29 cellular contexts compared by ENCODE assay signal in the genomic region with DNA sequence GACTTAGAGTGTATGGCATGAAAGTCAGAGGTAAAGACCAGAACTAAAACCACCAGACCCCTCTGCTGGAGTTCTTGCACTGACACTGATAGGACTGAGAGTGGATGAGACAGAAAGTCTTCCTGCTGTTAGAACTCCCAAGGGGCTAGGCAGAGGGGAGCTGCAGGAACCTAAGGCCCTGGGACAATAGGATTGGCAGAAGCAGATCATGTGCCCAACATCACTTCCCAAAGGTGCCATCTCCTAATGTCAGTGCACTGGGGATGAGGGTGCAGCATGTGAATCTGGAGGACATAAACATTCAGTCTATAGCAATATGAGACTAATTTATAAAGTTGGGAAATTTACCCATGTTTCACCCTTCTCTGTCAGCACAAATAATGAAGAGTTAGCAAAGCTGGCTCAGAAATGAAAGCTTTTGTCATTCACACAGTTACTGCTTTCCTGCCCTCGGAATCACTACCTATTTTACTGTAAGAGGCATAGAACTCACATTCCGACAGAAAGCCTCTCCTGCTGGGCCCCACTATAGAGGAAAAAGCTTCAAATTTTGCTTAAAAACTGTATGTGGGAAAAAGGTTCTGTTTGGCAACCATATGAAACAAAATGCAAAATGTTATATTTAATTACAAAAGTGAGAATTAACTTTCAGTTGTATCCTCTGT.
"Had no signal": no experiment of that assay in that cellular context is flagged by ENCODE, and none has a peak within 500 bp of the region (broad histone marks: within the 10 kb centered on the region; RNA-seq: fewer than 3 reads in every experiment).

No MANE protein-coding gene starts in this region.

- H3K27me3 ChIP-seq: adrenal gland, body of pancreas, breast epithelium had no signal

- H3K9me3 ChIP-seq: adrenal gland, body of pancreas, breast epithelium had no signal

- H3K4me3 ChIP-seq: adrenal gland, body of pancreas, breast epithelium, PC-9 had no signal

- H3K27ac ChIP-seq: adrenal gland, body of pancreas, breast epithelium, PC-9, WERI-Rb-1 had no signal

- H3K4me3 Mint-ChIP-seq: activated CD4-positive, alpha-beta T cell treated with anti-CD3 and anti-CD28 coated beads for 36 hours; activated CD4-positive, alpha-beta T cell treated with anti-CD3 and anti-CD28 coated beads, Interleukin-2, amount 10 ng/mL, durations not matched to agents 7 days and 5 days; activated CD8-positive, alpha-beta T cell treated with anti-CD3 and anti-CD28 coated beads, Interleukin-2, amount 10 ng/mL, durations not matched to agents 7 days and 5 days; activated naive CD4-positive, alpha-beta T cell treated with anti-CD3 and anti-CD28 coated beads for 36 hours; activated T-cell treated with anti-CD3 and anti-CD28 coated beads, Interleukin-2, amount 50 U/mL, for 4 hours; activated T-helper 1 cell treated with anti-CD3 and anti-CD28 coated beads, Interleukin-12 subunit alpha, Interleukin-12 subunit beta, Interleukin-2, Interleukin-4 antibody, amounts not matched to agents 30 ng/mL and 10 ng/mL and 1 ng/mL, durations not matched to agents 14 hours and 24 hours and 36 hours had no signal

- ATAC-seq: activated CD4-positive, alpha-beta T cell treated with anti-CD3 and anti-CD28 coated beads for 36 hours; activated CD8-positive, alpha-beta T cell treated with anti-CD3 and anti-CD28 coated beads, Interleukin-2, amount 10 ng/mL, durations not matched to agents 7 days and 5 days; activated naive CD4-positive, alpha-beta T cell treated with anti-CD3 and anti-CD28 coated beads, Interleukin-2, amount 50 U/mL, for 72 hours; activated T-cell treated with anti-CD3 and anti-CD28 coated beads, Interleukin-2, amount 50 U/mL, for 4 hours; body of pancreas had no signal

- FAIRE-seq: astrocyte had no signal

- H3K27ac Mint-ChIP-seq: activated CD4-positive, alpha-beta T cell treated with anti-CD3 and anti-CD28 coated beads for 36 hours; activated CD4-positive, alpha-beta T cell treated with anti-CD3 and anti-CD28 coated beads, Interleukin-2, amount 10 ng/mL, durations not matched to agents 7 days and 5 days; activated CD8-positive, alpha-beta T cell treated with anti-CD3 and anti-CD28 coated beads, Interleukin-2, amount 10 ng/mL, durations not matched to agents 7 days and 5 days; activated naive CD4-positive, alpha-beta T cell treated with anti-CD3 and anti-CD28 coated beads for 36 hours; activated naive CD4-positive, alpha-beta T cell treated with anti-CD3 and anti-CD28 coated beads, Interleukin-2, amount 50 U/mL, for 72 hours; activated T-helper 1 cell treated with anti-CD3 and anti-CD28 coated beads, Interleukin-12 subunit alpha, Interleukin-12 subunit beta, Interleukin-2, Interleukin-4 antibody, amounts not matched to agents 30 ng/mL and 10 ng/mL and 1 ng/mL, durations not matched to agents 14 hours and 24 hours and 36 hours had no signal

- DNase-seq: activated CD4-positive, alpha-beta T cell treated with anti-CD3 and anti-CD28 coated beads for 36 hours; activated CD4-positive, alpha-beta T cell treated with anti-CD3 and anti-CD28 coated beads, Interleukin-2, amount 10 ng/mL, durations not matched to agents 7 days and 5 days; activated CD4-positive, alpha-beta T cell treated with anti-CD3 and anti-CD28 coated beads, Interleukin-2, amount 50 U/mL, for 48 hours; activated CD8-positive, alpha-beta T cell treated with anti-CD3 and anti-CD28 coated beads, Interleukin-2, amount 10 ng/mL, durations not matched to agents 7 days and 5 days; activated gamma-delta T cell treated with Interleukin-2 at 50 U/mL for 16 hours; activated naive CD4-positive, alpha-beta T cell treated with anti-CD3 and anti-CD28 coated beads for 36 hours; activated T-cell treated with anti-CD3 and anti-CD28 coated beads, Interleukin-2, amount 50 U/mL, for 4 hours; adrenal gland; body of pancreas; NCI-H1105; NCI-H1417 treated with DMSO at 0.1 percent for 48 hours; NCI-H187 treated with DMSO at 0.1 percent for 48 hours; NCI-H2081; NCI-H226; NCI-H446 treated with DMSO at 0.1 percent for 48 hours; NCI-H524; NCI-H69; NK-92 treated with Interleukin-12 subunit alpha and Interleukin-12 subunit beta, amount 100 ng/mL, for 24 hours; Right ventricle myocardium superior; SW 1271; T-helper 1 cell; T-helper 2 cell; T-helper 9 cell; WERI-Rb-1 had no signal

- H3K36me3 Mint-ChIP-seq: activated naive CD4-positive, alpha-beta T cell treated with anti-CD3 and anti-CD28 coated beads, Interleukin-2, amount 50 U/mL, for 72 hours had no signal

- H3K9me3 Mint-ChIP-seq: activated CD4-positive, alpha-beta T cell treated with anti-CD3 and anti-CD28 coated beads, Interleukin-2, amount 10 ng/mL, durations not matched to agents 7 days and 5 days; activated naive CD4-positive, alpha-beta T cell treated with anti-CD3 and anti-CD28 coated beads for 36 hours; activated naive CD4-positive, alpha-beta T cell treated with anti-CD3 and anti-CD28 coated beads, Interleukin-2, amount 50 U/mL, for 72 hours; activated T-cell treated with anti-CD3 and anti-CD28 coated beads, Interleukin-2, amount 50 U/mL, for 4 hours; activated T-helper 1 cell treated with anti-CD3 and anti-CD28 coated beads, Interleukin-12 subunit alpha, Interleukin-12 subunit beta, Interleukin-2, Interleukin-4 antibody, amounts not matched to agents 30 ng/mL and 10 ng/mL and 1 ng/mL, durations not matched to agents 14 hours and 24 hours and 36 hours had no signal

- H2AFZ ChIP-seq: PC-9 had no signal

- H3K36me3 ChIP-seq: adrenal gland, breast epithelium, WERI-Rb-1 had no signal

- H3K4me1 ChIP-seq: adrenal gland, body of pancreas, breast epithelium had no signal

- H3K4me2 ChIP-seq: PC-9 had no signal
